Comparison of ENCODE assay signal across 1 cellular context in the genomic region with DNA sequence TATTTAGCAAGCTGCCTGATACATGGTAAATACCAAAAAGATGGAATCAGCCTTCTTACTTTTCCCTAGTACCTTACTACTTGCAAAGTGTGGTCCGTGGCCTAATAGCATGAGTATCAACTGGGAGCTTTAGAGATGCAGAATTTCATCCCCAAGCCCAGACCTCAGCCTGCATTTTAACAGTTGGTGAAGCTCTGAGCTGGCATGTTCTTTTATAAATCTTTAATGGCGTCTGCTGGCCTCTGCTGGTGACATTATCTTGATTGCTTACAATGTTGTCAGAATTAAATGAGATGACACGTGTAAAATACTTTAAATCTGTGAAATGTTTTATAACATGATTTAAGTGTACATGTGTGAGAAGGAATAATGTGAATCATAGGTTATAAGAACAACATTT.
TF ChIP-seq lines count a peak whose summit lies in the region.

No MANE protein-coding gene starts in this region.

TF ChIP-seq in GM23338, 12 proteins besides CTCF, POLR2A, EP300 and RAD21 (continued from another document):
- TF ChIP-seq, protein P1, sequence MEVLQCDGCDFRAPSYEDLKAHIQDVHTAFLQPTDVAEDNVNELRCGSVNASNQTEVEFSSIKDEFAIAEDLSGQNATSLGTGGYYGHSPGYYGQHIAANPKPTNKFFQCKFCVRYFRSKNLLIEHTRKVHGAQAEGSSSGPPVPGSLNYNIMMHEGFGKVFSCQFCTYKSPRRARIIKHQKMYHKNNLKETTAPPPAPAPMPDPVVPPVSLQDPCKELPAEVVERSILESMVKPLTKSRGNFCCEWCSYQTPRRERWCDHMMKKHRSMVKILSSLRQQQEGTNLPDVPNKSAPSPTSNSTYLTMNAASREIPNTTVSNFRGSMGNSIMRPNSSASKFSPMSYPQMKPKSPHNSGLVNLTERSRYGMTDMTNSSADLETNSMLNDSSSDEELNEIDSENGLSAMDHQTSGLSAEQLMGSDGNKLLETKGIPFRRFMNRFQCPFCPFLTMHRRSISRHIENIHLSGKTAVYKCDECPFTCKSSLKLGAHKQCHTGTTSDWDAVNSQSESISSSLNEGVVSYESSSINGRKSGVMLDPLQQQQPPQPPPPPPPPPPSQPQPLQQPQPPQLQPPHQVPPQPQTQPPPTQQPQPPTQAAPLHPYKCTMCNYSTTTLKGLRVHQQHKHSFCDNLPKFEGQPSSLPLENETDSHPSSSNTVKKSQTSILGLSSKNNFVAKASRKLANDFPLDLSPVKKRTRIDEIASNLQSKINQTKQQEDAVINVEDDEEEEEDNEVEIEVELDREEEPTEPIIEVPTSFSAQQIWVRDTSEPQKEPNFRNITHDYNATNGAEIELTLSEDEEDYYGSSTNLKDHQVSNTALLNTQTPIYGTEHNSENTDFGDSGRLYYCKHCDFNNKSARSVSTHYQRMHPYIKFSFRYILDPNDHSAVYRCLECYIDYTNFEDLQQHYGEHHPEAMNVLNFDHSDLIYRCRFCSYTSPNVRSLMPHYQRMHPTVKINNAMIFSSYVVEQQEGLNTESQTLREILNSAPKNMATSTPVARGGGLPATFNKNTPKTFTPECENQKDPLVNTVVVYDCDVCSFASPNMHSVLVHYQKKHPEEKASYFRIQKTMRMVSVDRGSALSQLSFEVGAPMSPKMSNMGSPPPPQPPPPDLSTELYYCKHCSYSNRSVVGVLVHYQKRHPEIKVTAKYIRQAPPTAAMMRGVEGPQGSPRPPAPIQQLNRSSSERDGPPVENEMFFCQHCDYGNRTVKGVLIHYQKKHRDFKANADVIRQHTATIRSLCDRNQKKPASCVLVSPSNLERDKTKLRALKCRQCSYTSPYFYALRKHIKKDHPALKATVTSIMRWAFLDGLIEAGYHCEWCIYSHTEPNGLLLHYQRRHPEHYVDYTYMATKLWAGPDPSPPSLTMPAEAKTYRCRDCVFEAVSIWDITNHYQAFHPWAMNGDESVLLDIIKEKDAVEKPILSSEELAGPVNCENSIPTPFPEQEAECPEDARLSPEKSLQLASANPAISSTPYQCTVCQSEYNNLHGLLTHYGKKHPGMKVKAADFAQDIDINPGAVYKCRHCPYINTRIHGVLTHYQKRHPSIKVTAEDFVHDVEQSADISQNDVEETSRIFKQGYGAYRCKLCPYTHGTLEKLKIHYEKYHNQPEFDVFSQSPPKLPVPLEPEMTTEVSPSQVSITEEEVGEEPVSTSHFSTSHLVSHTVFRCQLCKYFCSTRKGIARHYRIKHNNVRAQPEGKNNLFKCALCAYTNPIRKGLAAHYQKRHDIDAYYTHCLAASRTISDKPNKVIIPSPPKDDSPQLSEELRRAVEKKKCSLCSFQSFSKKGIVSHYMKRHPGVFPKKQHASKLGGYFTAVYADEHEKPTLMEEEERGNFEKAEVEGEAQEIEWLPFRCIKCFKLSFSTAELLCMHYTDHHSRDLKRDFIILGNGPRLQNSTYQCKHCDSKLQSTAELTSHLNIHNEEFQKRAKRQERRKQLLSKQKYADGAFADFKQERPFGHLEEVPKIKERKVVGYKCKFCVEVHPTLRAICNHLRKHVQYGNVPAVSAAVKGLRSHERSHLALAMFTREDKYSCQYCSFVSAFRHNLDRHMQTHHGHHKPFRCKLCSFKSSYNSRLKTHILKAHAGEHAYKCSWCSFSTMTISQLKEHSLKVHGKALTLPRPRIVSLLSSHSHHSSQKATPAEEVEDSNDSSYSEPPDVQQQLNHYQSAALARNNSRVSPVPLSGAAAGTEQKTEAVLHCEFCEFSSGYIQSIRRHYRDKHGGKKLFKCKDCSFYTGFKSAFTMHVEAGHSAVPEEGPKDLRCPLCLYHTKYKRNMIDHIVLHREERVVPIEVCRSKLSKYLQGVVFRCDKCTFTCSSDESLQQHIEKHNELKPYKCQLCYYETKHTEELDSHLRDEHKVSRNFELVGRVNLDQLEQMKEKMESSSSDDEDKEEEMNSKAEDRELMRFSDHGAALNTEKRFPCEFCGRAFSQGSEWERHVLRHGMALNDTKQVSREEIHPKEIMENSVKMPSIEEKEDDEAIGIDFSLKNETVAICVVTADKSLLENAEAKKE (CRISPR knock-in tag; IDR thresholded peaks at IDR 0.05) = no peak
- TF ChIP-seq ZNF331 (CRISPR knock-in tag; IDR thresholded peaks at IDR 0.05; ENCODE audit: low read depth) = no peak
